ENCODE assay signal across 28 cellular contexts in genomic region chr2:191396794-191397193, GRCh38.
"Had no signal": no experiment of that assay in that cellular context is flagged by ENCODE, and none has a peak within 500 bp of the region (broad histone marks: within the 10 kb centered on the region; RNA-seq: fewer than 3 reads in every experiment).

No MANE protein-coding gene starts in this region.

- H3K4me1 ChIP-seq: left lung, parathyroid adenoma, right atrium auricular region, sigmoid colon, uterus had no signal

- H3K36me3 ChIP-seq: neutrophil, sigmoid colon, uterus had no signal

- H2AFZ ChIP-seq: parathyroid adenoma had no signal

- H3K79me2 ChIP-seq: parathyroid adenoma had no signal

- H3K9me3 ChIP-seq: left lung, mucosa of descending colon, neutrophil, right atrium auricular region, sigmoid colon, tibial nerve, uterus had no signal

- H3K9me3 Mint-ChIP-seq: naive thymus-derived CD4-positive, alpha-beta T cell; neural crest cell; stimulated activated memory B cell treated with anti-CD40 and anti-IgM and Interleukin-4, amounts not matched to agents 10 μg/mL and 1 μg/mL and 100 μg/mL, for 72 hours; stimulated activated naive CD8-positive, alpha-beta T cell treated with anti-CD3 and anti-CD28 coated beads, Interleukin-15, amount 100 ng/mL, for 72 hours; type B pancreatic cell had no signal

- H3K4me1 Mint-ChIP-seq: naive thymus-derived CD4-positive, alpha-beta T cell; stimulated activated memory B cell treated with anti-CD40 and anti-IgM and Interleukin-4, amounts not matched to agents 10 μg/mL and 1 μg/mL and 100 μg/mL, for 72 hours; stimulated activated naive CD8-positive, alpha-beta T cell treated with anti-CD3 and anti-CD28 coated beads, Interleukin-15, amount 100 ng/mL, for 72 hours had no signal

- H3K27ac Mint-ChIP-seq: naive thymus-derived CD4-positive, alpha-beta T cell; nephron; stimulated activated memory B cell treated with anti-CD40 and anti-IgM and Interleukin-4, amounts not matched to agents 10 μg/mL and 1 μg/mL and 100 μg/mL, for 72 hours; stimulated activated naive CD8-positive, alpha-beta T cell treated with anti-CD3 and anti-CD28 coated beads, Interleukin-15, amount 100 ng/mL, for 72 hours had no signal

- H3K4me2 ChIP-seq: smooth muscle cell had no signal

- ATAC-seq: left cardiac atrium; left lung; mucosa of descending colon; naive thymus-derived CD4-positive, alpha-beta T cell; stimulated activated memory B cell treated with anti-CD40 and anti-IgM and Interleukin-4, amounts not matched to agents 10 μg/mL and 1 μg/mL and 100 μg/mL, for 72 hours; stimulated activated naive CD8-positive, alpha-beta T cell treated with anti-CD3 and anti-CD28 coated beads, Interleukin-15, amount 100 ng/mL, for 72 hours had no signal

- H3K4me3 Mint-ChIP-seq: naive thymus-derived CD4-positive, alpha-beta T cell; nephron; neural crest cell; stimulated activated memory B cell treated with anti-CD40 and anti-IgM and Interleukin-4, amounts not matched to agents 10 μg/mL and 1 μg/mL and 100 μg/mL, for 72 hours; stimulated activated naive CD8-positive, alpha-beta T cell treated with anti-CD3 and anti-CD28 coated beads, Interleukin-15, amount 100 ng/mL, for 72 hours; type B pancreatic cell had no signal

- FAIRE-seq: keratinocyte had no signal

- H3K27me3 ChIP-seq: left lung, neutrophil, right atrium auricular region, sigmoid colon, tibial nerve, uterus had no signal

- H3K9ac ChIP-seq: parathyroid adenoma had no signal

- H3K27ac ChIP-seq: left lung, neutrophil, parathyroid adenoma, right atrium auricular region, sigmoid colon, tibial nerve, uterus had no signal

- H3K4me3 ChIP-seq: left lung, lung, mucosa of descending colon, right atrium auricular region, sigmoid colon, smooth muscle cell, tibial nerve, uterus had no signal

- H3K36me3 Mint-ChIP-seq: naive thymus-derived CD4-positive, alpha-beta T cell; stimulated activated memory B cell treated with anti-CD40 and anti-IgM and Interleukin-4, amounts not matched to agents 10 μg/mL and 1 μg/mL and 100 μg/mL, for 72 hours had no signal

- DNase-seq: hippocampal formation; kidney glomerular epithelial cell; left cardiac atrium; left lung; midbrain; mucosa of descending colon; naive thymus-derived CD4-positive, alpha-beta T cell; occipital lobe; sigmoid colon; stimulated activated CD4-positive, alpha-beta T cell treated with anti-CD3 and anti-CD28 coated beads, Interleukin-1b, Interleukin-23, amount 100 ng/mL, for 48 hours; stimulated activated CD4-positive, alpha-beta T cell treated with anti-CD3 and anti-CD28 coated beads, Interleukin-2, amount 100 ng/mL, for 48 hours; stimulated activated CD4-positive, alpha-beta T cell treated with anti-CD3 and anti-CD28 coated beads, Interleukin-4, amount 100 ng/mL, for 4 hours; stimulated activated CD8-positive, alpha-beta memory T cell treated with anti-CD3 and anti-CD28 coated beads, Interleukin-4, amount 100 ng/mL, for 48 hours; stimulated activated naive CD4-positive, alpha-beta T cell treated with Interleukin-2 at 50 U/mL for 16 hours; stimulated activated naive CD8-positive, alpha-beta T cell treated with anti-CD3 and anti-CD28 coated beads, Interleukin-15, amount 100 ng/mL, for 72 hours; substantia nigra; uterus had no signal

- H3K27me3 Mint-ChIP-seq: stimulated activated memory B cell treated with anti-CD40 and anti-IgM and Interleukin-4, amounts not matched to agents 10 μg/mL and 1 μg/mL and 100 μg/mL, for 72 hours; stimulated activated naive CD8-positive, alpha-beta T cell treated with anti-CD3 and anti-CD28 coated beads, Interleukin-15, amount 100 ng/mL, for 72 hours; type B pancreatic cell had no signal
